ENCODE assay signal across 24 cellular contexts in genomic region chr20:30487947-30488926, GRCh38.
"Had no signal": no experiment of that assay in that cellular context is flagged by ENCODE, and none has a peak within 500 bp of the region (broad histone marks: within the 10 kb centered on the region; RNA-seq: fewer than 3 reads in every experiment).

No MANE protein-coding gene starts in this region.

- DNase-seq: activated CD4-positive, alpha-beta memory T cell treated with anti-CD3 and anti-CD28 coated beads, Interleukin-2, amount 10 ng/mL, durations not matched to agents 7 days and 5 days; activated CD4-positive, alpha-beta T cell treated with anti-CD3 and anti-CD28 coated beads for 48 hours; activated CD4-positive, CD25-positive, alpha-beta regulatory T cell; activated CD8-positive, alpha-beta memory T cell treated with anti-CD3 and anti-CD28 coated beads, Interleukin-2, amount 10 ng/mL, durations not matched to agents 7 days and 5 days; activated naive CD4-positive, alpha-beta T cell; activated naive CD8-positive, alpha-beta T cell treated with anti-CD3 and anti-CD28 coated beads for 36 hours; gastrocnemius medialis; heart right ventricle; islet precursor cell; mammary epithelial cell; naive B cell; small intestine; stimulated activated CD4-positive, alpha-beta T cell treated with anti-CD3 and anti-CD28 coated beads, Interleukin-4, amount 100 ng/mL, for 24 hours; T-cell; trophoblast cell had no signal

- H3K36me3 Mint-ChIP-seq: brain; stimulated activated effector memory CD8-positive, alpha-beta T cell treated with anti-CD3 and anti-CD28 coated beads, Interleukin-12 subunit alpha, Interleukin-12 subunit beta, amount 100 ng/mL, for 72 hours; T-cell had no signal

- H3K9me3 ChIP-seq: gastrocnemius medialis, right lobe of liver had no signal

- H3K4me1 ChIP-seq: gastrocnemius medialis, heart right ventricle, right lobe of liver, stomach, vagina had no signal

- H3K4me3 ChIP-seq: coronary artery, gastrocnemius medialis, mucosa of descending colon, right lobe of liver, vagina had no signal

- H3K27ac ChIP-seq: coronary artery, gastrocnemius medialis, heart right ventricle, right lobe of liver, stomach, vagina had no signal

- H3K36me3 ChIP-seq: gastrocnemius medialis, heart right ventricle, right lobe of liver, stomach, vagina had no signal

- H3K27me3 Mint-ChIP-seq: activated CD4-positive, alpha-beta memory T cell treated with anti-CD3 and anti-CD28 coated beads, Interleukin-2, amount 10 ng/mL, durations not matched to agents 7 days and 5 days; activated CD8-positive, alpha-beta memory T cell treated with anti-CD3 and anti-CD28 coated beads, Interleukin-2, amount 10 ng/mL, durations not matched to agents 7 days and 5 days; brain; T-cell had no signal

- H3K27me3 ChIP-seq: right lobe of liver, vagina had no signal

- H3K27ac Mint-ChIP-seq: activated CD4-positive, alpha-beta memory T cell treated with anti-CD3 and anti-CD28 coated beads, Interleukin-2, amount 10 ng/mL, durations not matched to agents 7 days and 5 days; activated CD8-positive, alpha-beta memory T cell treated with anti-CD3 and anti-CD28 coated beads, Interleukin-2, amount 10 ng/mL, durations not matched to agents 7 days and 5 days; activated naive CD8-positive, alpha-beta T cell treated with anti-CD3 and anti-CD28 coated beads for 36 hours; brain; naive B cell; stimulated activated effector memory CD8-positive, alpha-beta T cell treated with anti-CD3 and anti-CD28 coated beads, Interleukin-12 subunit alpha, Interleukin-12 subunit beta, amount 100 ng/mL, for 72 hours; T-cell had no signal

- H3K4me3 Mint-ChIP-seq: activated CD4-positive, alpha-beta memory T cell treated with anti-CD3 and anti-CD28 coated beads, Interleukin-2, amount 10 ng/mL, durations not matched to agents 7 days and 5 days; activated CD8-positive, alpha-beta memory T cell treated with anti-CD3 and anti-CD28 coated beads, Interleukin-2, amount 10 ng/mL, durations not matched to agents 7 days and 5 days; activated naive CD8-positive, alpha-beta T cell treated with anti-CD3 and anti-CD28 coated beads for 36 hours; brain; central memory CD8-positive, alpha-beta T cell; naive B cell; neural crest cell; stimulated activated effector memory CD8-positive, alpha-beta T cell treated with anti-CD3 and anti-CD28 coated beads, Interleukin-12 subunit alpha, Interleukin-12 subunit beta, amount 100 ng/mL, for 72 hours; T-cell had no signal

- ATAC-seq: activated CD8-positive, alpha-beta memory T cell treated with anti-CD3 and anti-CD28 coated beads, Interleukin-2, amount 10 ng/mL, durations not matched to agents 7 days and 5 days; gastrocnemius medialis; heart right ventricle; mucosa of descending colon; right lobe of liver; stimulated activated effector memory CD8-positive, alpha-beta T cell treated with anti-CD3 and anti-CD28 coated beads, Interleukin-12 subunit alpha, Interleukin-12 subunit beta, amount 100 ng/mL, for 72 hours; T-cell had no signal

- H3K4me1 Mint-ChIP-seq: activated CD4-positive, alpha-beta memory T cell treated with anti-CD3 and anti-CD28 coated beads, Interleukin-2, amount 10 ng/mL, durations not matched to agents 7 days and 5 days; activated CD8-positive, alpha-beta memory T cell treated with anti-CD3 and anti-CD28 coated beads, Interleukin-2, amount 10 ng/mL, durations not matched to agents 7 days and 5 days; activated naive CD8-positive, alpha-beta T cell treated with anti-CD3 and anti-CD28 coated beads for 36 hours; brain; central memory CD8-positive, alpha-beta T cell; naive B cell; neural crest cell; stimulated activated effector memory CD8-positive, alpha-beta T cell treated with anti-CD3 and anti-CD28 coated beads, Interleukin-12 subunit alpha, Interleukin-12 subunit beta, amount 100 ng/mL, for 72 hours; T-cell had no signal
